In the genomic region with DNA sequence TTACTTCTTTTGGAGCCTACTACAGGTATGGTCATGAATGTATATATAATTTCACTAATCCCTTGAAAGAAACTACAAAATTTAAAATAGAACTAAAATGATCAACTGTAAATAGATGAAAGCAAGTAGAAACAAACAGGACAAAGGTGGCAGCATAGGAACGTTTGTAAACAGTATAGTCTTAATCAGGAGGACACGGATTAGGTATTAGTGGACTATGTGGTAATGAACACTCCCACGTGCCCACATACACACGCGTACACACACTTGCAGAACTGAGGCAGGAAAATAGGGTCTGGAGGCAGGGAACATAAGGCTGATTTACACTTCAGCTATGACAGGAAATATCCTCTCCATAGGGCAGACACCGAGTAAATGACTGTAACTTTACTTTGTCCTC, we compare ENCODE assay signal across 29 cellular contexts.
"Had no signal": no experiment of that assay in that cellular context is flagged by ENCODE, and none has a peak within 500 bp of the region (broad histone marks: within the 10 kb centered on the region; RNA-seq: fewer than 3 reads in every experiment).

No MANE protein-coding gene starts in this region.

- H3K27ac Mint-ChIP-seq: dendritic cell treated with granulocyte-macrophage colony-stimulating factor and Interleukin-4, amounts not matched to agents 40 ng/mL and 50 ng/mL, for 4 days; endodermal cell; mesothelial cell of epicardium; natural killer cell treated with Interleukin-12 subunit alpha and Interleukin-12 subunit beta and Interleukin-15 and Interleukin-18, amount 100 ng/mL, for 72 hours; progenitor cell of endocrine pancreas; stimulated activated memory B cell treated with anti-CD40 and anti-IgM and Interleukin-4, amounts not matched to agents 10 μg/mL and 1 μg/mL and 100 μg/mL, for 72 hours; type B pancreatic cell had no signal

- H3K4me3 ChIP-seq: colonic mucosa, esophagus muscularis mucosa, gastroesophageal sphincter, heart left ventricle, hepatocyte, left lung, mucosa of descending colon, right atrium auricular region, skin epidermis, spleen, testis, tibial artery had no signal

- H3K9me3 Mint-ChIP-seq: endodermal cell; stimulated activated memory B cell treated with anti-CD40 and anti-IgM and Interleukin-4, amounts not matched to agents 10 μg/mL and 1 μg/mL and 100 μg/mL, for 72 hours had no signal

- H3K36me3 Mint-ChIP-seq: naive B cell; natural killer cell treated with Interleukin-12 subunit alpha and Interleukin-12 subunit beta and Interleukin-15 and Interleukin-18, amount 100 ng/mL, for 72 hours; stimulated activated memory B cell treated with anti-CD40 and anti-IgM and Interleukin-4, amounts not matched to agents 10 μg/mL and 1 μg/mL and 100 μg/mL, for 72 hours; type B pancreatic cell had no signal

- H3K4me1 ChIP-seq: colonic mucosa, esophagus muscularis mucosa, foreskin keratinocyte, gastroesophageal sphincter, heart left ventricle, left lung, parathyroid adenoma, right atrium auricular region, spleen, testis, tibial artery had no signal

- DNase-seq: colonic mucosa; effector CD8-positive, alpha-beta T cell; endodermal cell; foreskin keratinocyte; heart left ventricle; kidney; left lung; mesenchymal stem cell; mucosa of descending colon; naive B cell; spleen; stimulated activated CD4-positive, alpha-beta T cell treated with anti-CD3 and anti-CD28 coated beads, Interleukin-4, amount 100 ng/mL, for 4 hours; stimulated activated naive CD8-positive, alpha-beta T cell treated with anti-CD3 and anti-CD28 coated beads, Interleukin-15, Interleukin-2, amounts not matched to agents 100 U/mL and 50 U/mL, for 24 hours; substantia nigra; testis; tibial artery had no signal

- H3K4me2 ChIP-seq: hepatocyte had no signal

- H3K9ac ChIP-seq: parathyroid adenoma had no signal

- FAIRE-seq: kidney had no signal

- H3K27ac ChIP-seq: colonic mucosa, epithelial cell of prostate, esophagus muscularis mucosa, foreskin keratinocyte, gastroesophageal sphincter, heart left ventricle, hepatocyte, left lung, parathyroid adenoma, right atrium auricular region, skin epidermis, spleen, testis, tibial artery had no signal

- ATAC-seq: foreskin keratinocyte; gastroesophageal sphincter; heart left ventricle; left lung; mucosa of descending colon; natural killer cell treated with Interleukin-12 subunit alpha and Interleukin-12 subunit beta and Interleukin-15 and Interleukin-18, amount 100 ng/mL, for 72 hours; stimulated activated memory B cell treated with anti-CD40 and anti-IgM and Interleukin-4, amounts not matched to agents 10 μg/mL and 1 μg/mL and 100 μg/mL, for 72 hours; stimulated activated naive CD8-positive, alpha-beta T cell treated with anti-CD3 and anti-CD28 coated beads, Interleukin-15, Interleukin-2, amounts not matched to agents 100 U/mL and 50 U/mL, for 24 hours had no signal

- H3K79me2 ChIP-seq: hepatocyte, parathyroid adenoma had no signal

- H3K36me3 ChIP-seq: colonic mucosa, esophagus muscularis mucosa, gastroesophageal sphincter, heart left ventricle, left lung, right atrium auricular region, spleen, tibial artery had no signal

- H3K27me3 ChIP-seq: colonic mucosa, esophagus muscularis mucosa, foreskin keratinocyte, gastroesophageal sphincter, heart left ventricle, hepatocyte, left lung, right atrium auricular region, spleen, testis, tibial artery had no signal

- H2AFZ ChIP-seq: hepatocyte, parathyroid adenoma had no signal

- H3K9me3 ChIP-seq: colonic mucosa, esophagus muscularis mucosa, gastroesophageal sphincter, heart left ventricle, mucosa of descending colon, right atrium auricular region, testis, tibial artery had no signal
